In the genomic region with DNA sequence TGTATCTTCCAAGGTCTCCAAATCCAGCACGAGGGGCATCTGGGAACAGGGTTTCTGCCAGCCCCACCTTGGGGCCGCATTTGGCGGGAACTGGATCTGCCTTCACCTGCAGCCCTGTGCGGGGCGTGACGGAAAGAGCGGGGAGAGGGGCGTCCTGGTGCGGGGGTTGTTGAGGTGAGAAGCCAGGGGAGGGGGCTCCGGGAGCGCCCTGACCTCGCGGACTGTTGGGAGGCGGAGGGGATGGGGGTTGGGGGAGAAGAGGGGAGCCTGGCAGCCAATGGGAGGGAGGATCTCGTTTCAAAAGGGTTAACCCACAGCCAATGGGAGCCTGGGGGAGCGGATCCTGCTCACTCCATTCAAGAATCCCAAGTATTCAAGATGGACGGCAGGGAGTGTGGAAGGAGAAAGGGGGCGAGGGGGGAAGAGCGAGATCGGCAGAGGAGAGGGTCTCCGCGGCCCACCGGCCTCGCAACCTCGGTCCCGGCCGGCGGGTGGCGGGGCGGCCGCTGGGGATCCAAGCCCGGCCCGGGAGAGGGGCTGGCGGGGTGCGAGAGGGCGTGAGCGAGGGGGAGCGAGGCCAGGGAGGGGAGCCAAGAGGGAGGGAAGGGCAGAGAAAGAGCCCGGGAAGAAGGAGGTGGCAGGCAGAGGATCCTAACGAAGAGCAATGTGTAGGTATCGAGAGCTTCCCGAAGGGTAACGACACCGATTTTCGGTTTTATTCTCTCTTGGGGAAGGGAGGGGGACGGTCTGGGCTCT, we compare ENCODE assay signal across 1 cellular context.
A peak's percentile ranks its signal among the peaks of the same experiment; 100 is the strongest.
TF ChIP-seq lines count a peak whose summit lies in the region.

No MANE protein-coding gene starts in this region.

TF ChIP-seq in WTC11, 78 proteins besides CTCF, POLR2A, EP300 and RAD21 (continued from another document):
- TF ChIP-seq, protein P1, sequence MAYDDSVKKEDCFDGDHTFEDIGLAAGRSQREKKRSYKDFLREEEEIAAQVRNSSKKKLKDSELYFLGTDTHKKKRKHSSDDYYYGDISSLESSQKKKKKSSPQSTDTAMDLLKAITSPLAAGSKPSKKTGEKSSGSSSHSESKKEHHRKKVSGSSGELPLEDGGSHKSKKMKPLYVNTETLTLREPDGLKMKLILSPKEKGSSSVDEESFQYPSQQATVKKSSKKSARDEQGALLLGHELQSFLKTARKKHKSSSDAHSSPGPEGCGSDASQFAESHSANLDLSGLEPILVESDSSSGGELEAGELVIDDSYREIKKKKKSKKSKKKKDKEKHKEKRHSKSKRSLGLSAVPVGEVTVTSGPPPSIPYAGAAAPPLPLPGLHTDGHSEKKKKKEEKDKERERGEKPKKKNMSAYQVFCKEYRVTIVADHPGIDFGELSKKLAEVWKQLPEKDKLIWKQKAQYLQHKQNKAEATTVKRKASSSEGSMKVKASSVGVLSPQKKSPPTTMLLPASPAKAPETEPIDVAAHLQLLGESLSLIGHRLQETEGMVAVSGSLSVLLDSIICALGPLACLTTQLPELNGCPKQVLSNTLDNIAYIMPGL (CRISPR knock-in tag; IDR thresholded peaks at IDR 0.05): peak; percentile 25; the same call in 1 of the 2 replicates
- TF ChIP-seq, protein P2, sequence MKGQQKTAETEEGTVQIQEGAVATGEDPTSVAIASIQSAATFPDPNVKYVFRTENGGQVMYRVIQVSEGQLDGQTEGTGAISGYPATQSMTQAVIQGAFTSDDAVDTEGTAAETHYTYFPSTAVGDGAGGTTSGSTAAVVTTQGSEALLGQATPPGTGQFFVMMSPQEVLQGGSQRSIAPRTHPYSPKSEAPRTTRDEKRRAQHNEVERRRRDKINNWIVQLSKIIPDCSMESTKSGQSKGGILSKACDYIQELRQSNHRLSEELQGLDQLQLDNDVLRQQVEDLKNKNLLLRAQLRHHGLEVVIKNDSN (CRISPR knock-in tag; IDR thresholded peaks at IDR 0.05): peak; percentile 39; the same call in 1 of the 2 replicates
- TF ChIP-seq NFATC4 (CRISPR knock-in tag; IDR thresholded peaks at IDR 0.05) (no peak), CREM (CRISPR knock-in tag; IDR thresholded peaks at IDR 0.05) (peak; percentile 72; the same call in 1 of the 2 replicates), OVOL2 (CRISPR knock-in tag; IDR thresholded peaks at IDR 0.05; ENCODE audit: borderline replicate concordance) (no peak), TCF7 (CRISPR knock-in tag; IDR thresholded peaks at IDR 0.05; ENCODE audit: low read depth) (no peak), SOX15 (CRISPR knock-in tag; IDR thresholded peaks at IDR 0.05) (no peak), FOXJ3 (CRISPR knock-in tag; IDR thresholded peaks at IDR 0.05; ENCODE audit: borderline replicate concordance) (0 out of 2 replicates have a peak, but pooled peaks have one; percentile 15), MYBL2 (CRISPR knock-in tag; IDR thresholded peaks at IDR 0.05) (peak; percentile 58; the same call in 1 of the 2 replicates), ZNF232 (CRISPR knock-in tag; IDR thresholded peaks at IDR 0.05) (peak; percentile 51; the same call in 1 of the 2 replicates), JAZF1 (CRISPR knock-in tag; IDR thresholded peaks at IDR 0.05) (no peak)
- TF ChIP-seq, protein P3, sequence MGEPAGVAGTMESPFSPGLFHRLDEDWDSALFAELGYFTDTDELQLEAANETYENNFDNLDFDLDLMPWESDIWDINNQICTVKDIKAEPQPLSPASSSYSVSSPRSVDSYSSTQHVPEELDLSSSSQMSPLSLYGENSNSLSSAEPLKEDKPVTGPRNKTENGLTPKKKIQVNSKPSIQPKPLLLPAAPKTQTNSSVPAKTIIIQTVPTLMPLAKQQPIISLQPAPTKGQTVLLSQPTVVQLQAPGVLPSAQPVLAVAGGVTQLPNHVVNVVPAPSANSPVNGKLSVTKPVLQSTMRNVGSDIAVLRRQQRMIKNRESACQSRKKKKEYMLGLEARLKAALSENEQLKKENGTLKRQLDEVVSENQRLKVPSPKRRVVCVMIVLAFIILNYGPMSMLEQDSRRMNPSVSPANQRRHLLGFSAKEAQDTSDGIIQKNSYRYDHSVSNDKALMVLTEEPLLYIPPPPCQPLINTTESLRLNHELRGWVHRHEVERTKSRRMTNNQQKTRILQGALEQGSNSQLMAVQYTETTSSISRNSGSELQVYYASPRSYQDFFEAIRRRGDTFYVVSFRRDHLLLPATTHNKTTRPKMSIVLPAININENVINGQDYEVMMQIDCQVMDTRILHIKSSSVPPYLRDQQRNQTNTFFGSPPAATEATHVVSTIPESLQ (CRISPR knock-in tag; IDR thresholded peaks at IDR 0.05): no peak
- TF ChIP-seq, protein P4, sequence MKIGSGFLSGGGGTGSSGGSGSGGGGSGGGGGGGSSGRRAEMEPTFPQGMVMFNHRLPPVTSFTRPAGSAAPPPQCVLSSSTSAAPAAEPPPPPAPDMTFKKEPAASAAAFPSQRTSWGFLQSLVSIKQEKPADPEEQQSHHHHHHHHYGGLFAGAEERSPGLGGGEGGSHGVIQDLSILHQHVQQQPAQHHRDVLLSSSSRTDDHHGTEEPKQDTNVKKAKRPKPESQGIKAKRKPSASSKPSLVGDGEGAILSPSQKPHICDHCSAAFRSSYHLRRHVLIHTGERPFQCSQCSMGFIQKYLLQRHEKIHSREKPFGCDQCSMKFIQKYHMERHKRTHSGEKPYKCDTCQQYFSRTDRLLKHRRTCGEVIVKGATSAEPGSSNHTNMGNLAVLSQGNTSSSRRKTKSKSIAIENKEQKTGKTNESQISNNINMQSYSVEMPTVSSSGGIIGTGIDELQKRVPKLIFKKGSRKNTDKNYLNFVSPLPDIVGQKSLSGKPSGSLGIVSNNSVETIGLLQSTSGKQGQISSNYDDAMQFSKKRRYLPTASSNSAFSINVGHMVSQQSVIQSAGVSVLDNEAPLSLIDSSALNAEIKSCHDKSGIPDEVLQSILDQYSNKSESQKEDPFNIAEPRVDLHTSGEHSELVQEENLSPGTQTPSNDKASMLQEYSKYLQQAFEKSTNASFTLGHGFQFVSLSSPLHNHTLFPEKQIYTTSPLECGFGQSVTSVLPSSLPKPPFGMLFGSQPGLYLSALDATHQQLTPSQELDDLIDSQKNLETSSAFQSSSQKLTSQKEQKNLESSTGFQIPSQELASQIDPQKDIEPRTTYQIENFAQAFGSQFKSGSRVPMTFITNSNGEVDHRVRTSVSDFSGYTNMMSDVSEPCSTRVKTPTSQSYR (CRISPR knock-in tag; IDR thresholded peaks at IDR 0.05): peak; percentile 64; the same call in 1 of the 2 replicates
